8 cellular contexts compared by ENCODE assay signal in the genomic region with DNA sequence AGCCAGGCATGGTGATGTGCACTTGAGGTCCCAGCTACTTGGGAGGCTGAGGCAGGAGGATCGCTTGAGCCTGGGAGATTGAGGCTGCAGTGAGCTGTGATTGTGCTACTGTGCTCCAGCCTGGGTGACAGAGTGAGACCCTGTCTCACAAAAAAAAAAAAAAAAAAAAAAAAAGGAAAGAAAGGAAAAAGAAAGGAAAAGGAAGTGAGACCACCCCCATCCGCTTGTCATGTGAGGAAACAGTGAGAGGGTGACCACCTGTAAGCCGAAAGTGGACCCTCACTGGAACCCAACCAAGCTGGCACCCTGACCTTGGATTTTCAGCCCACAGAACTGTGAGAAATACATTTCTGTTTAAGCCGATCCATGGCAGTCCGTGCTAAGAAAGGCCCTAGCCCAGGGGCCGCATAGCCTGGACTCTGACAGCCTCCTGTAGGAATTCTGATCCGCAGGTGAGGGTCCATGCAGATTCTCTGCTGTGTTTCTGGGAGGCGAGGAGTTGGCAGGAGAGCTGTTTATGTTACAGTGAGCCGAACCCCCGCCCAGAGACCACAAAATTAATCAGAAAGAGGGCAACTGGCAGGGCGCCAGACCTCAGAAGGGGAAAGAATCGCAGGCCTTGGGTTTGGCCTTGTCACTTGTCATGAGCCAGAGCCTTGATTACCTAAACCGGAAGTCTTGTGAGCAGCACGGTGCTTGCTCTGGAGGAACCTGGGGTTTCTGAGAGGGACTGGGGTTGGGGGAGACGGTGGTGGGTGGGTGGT. TPM values are rescaled to one million over a fixed set of nuclear protein-coding genes. Genes with fewer than 3 reads are reported as not detected.
DNase-seq lines count a peak whose midpoint lies in the region; ATAC-seq, FAIRE-seq and TF ChIP-seq lines count a peak whose summit lies in the region.

No MANE protein-coding gene starts in this region.

- no peaks in the 10 kb centered on the region for H3K9me3 ChIP-seq in endothelial cell of umbilical vein (replicated peaks; ENCODE audit: control insufficient read depth, insufficient read depth, low read length)

- H3K27me3 ChIP-seq in endothelial cell of umbilical vein (ENCODE audit: control insufficient read depth in 2 of 2, insufficient read depth in 2 of 2, low read length in 2 of 2) = no peaks in the 10 kb centered on the region

- H3K4me3 ChIP-seq in endothelial cell of umbilical vein (replicated peaks in 1 of 3; ENCODE audit: insufficient read depth in 1 of 3, low read depth in 1 of 3, low read length in 3 of 3) = peak overlapping the region; percentile 17 to 83 (median 65)

- FAIRE-seq in GM18507 (lab: Jason Lieb, UNC) = peak; percentile 96
- peak; percentile 90 for FAIRE-seq in endothelial cell of umbilical vein (lab: Jason Lieb, UNC)

- POLR2A ChIA-PET in endothelial cell of umbilical vein (lab: Charles Lee) = no interaction called here

- peaks cover 11% of the 10 kb centered on the region for H3K79me2 ChIP-seq in endothelial cell of umbilical vein (ENCODE audit: control insufficient read depth, insufficient read depth, low read length)

- BruUV-seq in endothelial cell of umbilical vein (replicated peaks; lab: Mats Ljungman, UMichigan) = no TSS peak

- DNase-seq in GM18507 (ENCODE audit: extremely low spot score, insufficient read length, low read depth) (peak; percentile 73), NOMO-1 treated with DMSO at 0.1 percent for 48 hours (lab: John Stamatoyannopoulos, UW; ENCODE audit: unreplicated experiment) (peak; percentile 95), endothelial cell of umbilical vein (ENCODE audit: low read depth, low spot score) (peak; percentile 55), mucosa of gallbladder (ENCODE audit: low spot score) (peak; percentile 82)
- DNase-seq in activated CD8-positive, alpha-beta memory T cell treated with anti-CD3 and anti-CD28 coated beads for 48 hours (ENCODE audit: low read depth in 2 of 3, low spot score in 2 of 3) = peak; percentile 79 to 95 (median 92)
- DNase-seq in stimulated activated CD8-positive, alpha-beta memory T cell treated with anti-CD3 and anti-CD28 coated beads, Interleukin-4, amount 100 ng/mL, for 48 hours = peak; percentile 97

- dilution Hi-C loops in endothelial cell of umbilical vein (cut with MboI; ENCODE audit: extremely low pct_ligation_motif_present, low sequenced_read_pairs) = no loop called here

- peaks cover 13% of the 10 kb centered on the region for H3K4me1 ChIP-seq in endothelial cell of umbilical vein (ENCODE audit: control insufficient read depth, extremely low read depth, insufficient read depth, low read length)

- H3K9me1 ChIP-seq in endothelial cell of umbilical vein (replicated peaks; ENCODE audit: control insufficient read depth, extremely low read depth, insufficient read depth, low read length) = no peaks in the 10 kb centered on the region

- TF ChIP-seq CTCF in endothelial cell of umbilical vein (IDR thresholded peaks at IDR 0.05; ENCODE audit: extremely low read depth in 1 of 2, insufficient read depth in 1 of 2, low read depth in 1 of 2, low read length in 2 of 2) = no peak

- H2AFZ ChIP-seq in endothelial cell of umbilical vein (ENCODE audit: low read depth, low read length) = peak overlapping the region; percentile 72

- intact Hi-C loops in endothelial cell of umbilical vein (cut with micrococcal nuclease) = loop anchor here (1.0 kb wide), 1 partner anchor 72 kb away; the partner anchor contains the start of gene EIF4A3

- CTCF ChIA-PET in endothelial cell of umbilical vein (lab: Charles Lee) = interaction anchor here (1.0 to 2.3 kb wide), 4 partner anchors 10 to 23 kb away, joined by 3 to 8 read pairs (median 3); no protein-coding TSS in a partner anchor

- TF ChIP-seq POLR2A in endothelial cell of umbilical vein (IDR thresholded peaks at IDR 0.05; ENCODE audit: low read depth, low read length) = no peak

- peak overlapping the region; percentile 79 for H3K9ac ChIP-seq in endothelial cell of umbilical vein (replicated peaks; ENCODE audit: extremely low read depth, insufficient read depth, low read length)

- H3K27ac ChIP-seq in endothelial cell of umbilical vein (ENCODE audit: insufficient read depth, low read depth, low read length) = peak overlapping the region; percentile 37

- ATAC-seq in HG03354 (IDR thresholded peaks at IDR 0.05; ENCODE audit: poor library complexity, severe bottlenecking, unreplicated experiment) (peak; percentile 65), GM21825 (IDR thresholded peaks at IDR 0.05; ENCODE audit: unreplicated experiment) (no peak)

- H3K36me3 ChIP-seq in endothelial cell of umbilical vein (ENCODE audit: control insufficient read depth in 2 of 2, extremely low read depth in 1 of 2, insufficient read depth in 2 of 2, low read length in 2 of 2) = peaks cover 3 to 18% of the 10 kb centered on the region in 2 experiments

- H4K20me1 ChIP-seq in endothelial cell of umbilical vein (replicated peaks; ENCODE audit: control insufficient read depth, extremely low read depth, insufficient read depth, low read length) = no peaks in the 10 kb centered on the region

- H3K4me2 ChIP-seq in endothelial cell of umbilical vein (ENCODE audit: insufficient read depth, low read length) = peak overlapping the region; percentile 64

TF ChIP-seq in endothelial cell of umbilical vein, 7 proteins besides CTCF, POLR2A, EP300 and RAD21:
- TF ChIP-seq EZH2 (IDR thresholded peaks at IDR 0.05; ENCODE audit: borderline replicate concordance, low read depth, low read length, severe bottlenecking) = no peak
- no peak for TF ChIP-seq GATA2 (IDR thresholded peaks at IDR 0.05; ENCODE audit: insufficient read depth, insufficient read length, low read depth, low read length)
- no peak for TF ChIP-seq POLR2AphosphoS5 (IDR thresholded peaks at IDR 0.05; ENCODE audit: insufficient read depth, low read depth, low read length)
- TF ChIP-seq MYC (IDR thresholded peaks at IDR 0.05; ENCODE audit: low read depth, low read length) = no peak
- no peak for TF ChIP-seq JUN (IDR thresholded peaks at IDR 0.05; ENCODE audit: borderline replicate concordance, insufficient read depth, insufficient read length, low read depth)
- TF ChIP-seq FOS (IDR thresholded peaks at IDR 0.05; ENCODE audit: borderline replicate concordance, insufficient read depth, low read length) = no peak
- no peak for TF ChIP-seq MAX (IDR thresholded peaks at IDR 0.05; ENCODE audit: insufficient read depth, insufficient read length)

RNA-seq across cellular contexts. Expression of gene SGSH, which starts 0.9 kb away (rescaled TPM):
- 66.0 and 81.4 TPM in 2 replicates for total RNA-seq in endothelial cell of umbilical vein
- polyA plus RNA-seq in endothelial cell of umbilical vein = 191 and 217 TPM in 2 replicates
- 81.2 and 86.7 TPM in 2 replicates for polyA plus RNA-seq in endothelial cell of umbilical vein (2011; cell fraction: cytosol; rRNA removed)
- 227 and 262 TPM in 2 replicates for polyA plus RNA-seq in endothelial cell of umbilical vein (2011; cell fraction: nucleus; rRNA removed)
- polyA plus RNA-seq in endothelial cell of umbilical vein (2012) = 56.2 and 64.9 TPM in 2 replicates
- 80.6 and 89.8 TPM in 2 replicates for polyA minus RNA-seq in endothelial cell of umbilical vein
- polyA minus RNA-seq in endothelial cell of umbilical vein (2011; cell fraction: cytosol; rRNA and poly(A)+ RNA removed) = 9.4 TPM
- polyA minus RNA-seq in endothelial cell of umbilical vein (2011; cell fraction: nucleus; rRNA and poly(A)+ RNA removed) = 31.6 and 51.6 TPM in 2 replicates
- 64.8 TPM for total RNA-seq in mucosa of gallbladder

RNA-seq across cellular contexts. Expression of gene SLC26A11, which starts 1.0 kb away (rescaled TPM):
- total RNA-seq in endothelial cell of umbilical vein = 21.2 and 25.2 TPM in 2 replicates
- 33.0 and 36.7 TPM in 2 replicates for polyA plus RNA-seq in endothelial cell of umbilical vein
- polyA plus RNA-seq in endothelial cell of umbilical vein (2011; cell fraction: cytosol; rRNA removed) = 12.7 and 17.7 TPM in 2 replicates
- polyA plus RNA-seq in endothelial cell of umbilical vein (2011; cell fraction: nucleus; rRNA removed) = 64.4 and 75.1 TPM in 2 replicates
- 11.8 and 16.0 TPM in 2 replicates for polyA plus RNA-seq in endothelial cell of umbilical vein (2012)
- polyA minus RNA-seq in endothelial cell of umbilical vein = 14.8 and 24.1 TPM in 2 replicates
- polyA minus RNA-seq in endothelial cell of umbilical vein (2011; cell fraction: cytosol; rRNA and poly(A)+ RNA removed) = 5.6 TPM
- 21.7 and 40.3 TPM in 2 replicates for polyA minus RNA-seq in endothelial cell of umbilical vein (2011; cell fraction: nucleus; rRNA and poly(A)+ RNA removed)
- total RNA-seq in mucosa of gallbladder = 16.3 TPM

RNA-seq across cellular contexts. Expression of gene RNF213, which starts 41.5 kb away (rescaled TPM):
- total RNA-seq in endothelial cell of umbilical vein (108 and 116 TPM in 2 replicates), mucosa of gallbladder (147 TPM)
- 36.5 and 39.0 TPM in 2 replicates for polyA plus RNA-seq in endothelial cell of umbilical vein
- 38.6 and 44.0 TPM in 2 replicates for polyA plus RNA-seq in endothelial cell of umbilical vein (2011; cell fraction: cytosol; rRNA removed)
- polyA plus RNA-seq in endothelial cell of umbilical vein (2011; cell fraction: nucleus; rRNA removed) = 239 and 243 TPM in 2 replicates
- polyA plus RNA-seq in endothelial cell of umbilical vein (2012) = 73.5 and 80.8 TPM in 2 replicates
- 297 and 299 TPM in 2 replicates for polyA minus RNA-seq in endothelial cell of umbilical vein
- 44.0 TPM for polyA minus RNA-seq in endothelial cell of umbilical vein (2011; cell fraction: cytosol; rRNA and poly(A)+ RNA removed)
- 238 and 267 TPM in 2 replicates for polyA minus RNA-seq in endothelial cell of umbilical vein (2011; cell fraction: nucleus; rRNA and poly(A)+ RNA removed)

RNA-seq across cellular contexts. Expression of gene CARD14, which starts 49.4 kb away (rescaled TPM):
- not detected in 2 replicates for total RNA-seq in endothelial cell of umbilical vein
- polyA plus RNA-seq in endothelial cell of umbilical vein = not detected in 2 replicates
- polyA plus RNA-seq in endothelial cell of umbilical vein (2011; cell fraction: cytosol; rRNA removed) = not detected in 2 replicates
- polyA plus RNA-seq in endothelial cell of umbilical vein (2011; cell fraction: nucleus; rRNA removed) = 0.11 TPM in 1 of 2 replicates, not detected in the other
- 0.16 and 0.27 TPM in 2 replicates for polyA plus RNA-seq in endothelial cell of umbilical vein (2012)
- not detected in 2 replicates for polyA minus RNA-seq in endothelial cell of umbilical vein
- polyA minus RNA-seq in endothelial cell of umbilical vein (2011; cell fraction: cytosol; rRNA and poly(A)+ RNA removed) = 3.8 TPM
- polyA minus RNA-seq in endothelial cell of umbilical vein (2011; cell fraction: nucleus; rRNA and poly(A)+ RNA removed) = 0.19 TPM in 1 of 2 replicates, not detected in the other
- total RNA-seq in mucosa of gallbladder = 0.29 TPM
